In genomic region chr11:79382301-79382700, GRCh38 we compare ENCODE assay signal across 3 cellular contexts.
"Had no signal": no experiment of that assay in that cellular context is flagged by ENCODE, and none has a peak within 500 bp of the region (broad histone marks: within the 10 kb centered on the region; RNA-seq: fewer than 3 reads in every experiment).

No MANE protein-coding gene starts in this region.

- DNase-seq: GDM1, GF-D8 had no signal

- H3K4me3 ChIP-seq: GM12878 had no signal
